Comparison of ENCODE assay signal across 8 cellular contexts in genomic region chr20:63536997-63537524, GRCh38. TPM values are rescaled to one million over a fixed set of nuclear protein-coding genes. Genes with fewer than 3 reads are reported as not detected.
DNase-seq lines count a peak whose midpoint lies in the region; ATAC-seq, FAIRE-seq and TF ChIP-seq lines count a peak whose summit lies in the region.

Gene PTK6, minus strand, starts transcription at chr20:63537376. Its CDS starts 62 bp downstream, at chr20:63537314.

- TF ChIP-seq CTCF in keratinocyte (optimal IDR thresholded peaks at IDR 0.05 in 1 of 3, IDR thresholded peaks at IDR 0.05 in 1 of 3, conservative IDR thresholded peaks at IDR 0.05 in 1 of 3; ENCODE audit: extremely low read depth in 1 of 3, insufficient read depth in 2 of 3, low read length in 3 of 3) (no peak), thoracic aorta (IDR thresholded peaks at IDR 0.05) (no peak)

- CTCF ChIA-PET in activated CD4-positive, alpha-beta T cell treated with anti-CD3 and anti-CD28 coated beads, Interleukin-2, amount 10 ng/mL, durations not matched to agents 7 days and 5 days (lab: Charles Lee) = interaction anchor here (0.6 to 4.2 kb wide), 56 partner anchors 8 to 749 kb away, joined by 3 to 41 read pairs (median 4); partner anchors contain the start of genes ARFRP1, FNDC11, GMEB2 and HELZ2

- H3K9ac ChIP-seq in keratinocyte (ENCODE audit: control insufficient read depth, extremely low read depth, insufficient read depth, low read length) = peak within 1 kb of the TSS; percentile 87

- dilution Hi-C loops in keratinocyte (cut with MboI; ENCODE audit: extremely low pct_ligation_motif_present, low sequenced_read_pairs) = no loop called here

- no peaks in the 10 kb centered on the region for H3K27me3 Mint-ChIP-seq in activated CD4-positive, alpha-beta T cell treated with anti-CD3 and anti-CD28 coated beads, Interleukin-2, amount 10 ng/mL, durations not matched to agents 7 days and 5 days
- H3K27me3 Mint-ChIP-seq in activated T-helper 17 cell treated with anti-CD3 and anti-CD28 coated beads, Interleukin-2, amount 50 U/mL, for 72 hours = peaks cover 2% of the 10 kb centered on the region

- H3K27ac ChIP-seq in keratinocyte (ENCODE audit: control insufficient read depth, insufficient read depth, low read length) (peak within 1 kb of the TSS; percentile 51), thoracic aorta (no peak within 1 kb of the TSS)

- H3K9me1 ChIP-seq in keratinocyte (ENCODE audit: control insufficient read depth, extremely low read depth, insufficient read depth, low read length) = no peaks in the 10 kb centered on the region

- H3K4me1 ChIP-seq in keratinocyte (ENCODE audit: control insufficient read depth, extremely low read depth, insufficient read depth, low read length) (peaks cover 31% of the 10 kb centered on the region), thoracic aorta (ENCODE audit: control insufficient read depth in 1 of 2, low read depth in 2 of 2) (peaks cover 0 to 5% of the 10 kb centered on the region in 2 donors)

- peak within 1 kb of the TSS; percentile 78 to 87 (median 86) for H3K4me3 ChIP-seq in keratinocyte (ENCODE audit: control insufficient read depth in 2 of 3, extremely low read depth in 1 of 3, insufficient read depth in 2 of 3, low read depth in 1 of 3, low read length in 3 of 3)
- H3K4me3 ChIP-seq in thoracic aorta = peak within 1 kb of the TSS; percentile 65

- ATAC-seq in HG03469 (IDR thresholded peaks at IDR 0.05; ENCODE audit: unreplicated experiment) = peak; percentile 5
- peak; percentile 44 for ATAC-seq in activated T-helper 17 cell treated with anti-CD3 and anti-CD28 coated beads, Interleukin-2, amount 50 U/mL, for 72 hours (replicated peaks)
- no peak for ATAC-seq in thoracic aorta (ENCODE audit: insufficient number of reproducible peaks, low FRiP score, low read depth)

- peak within 1 kb of the TSS; percentile 70 for H3K4me3 Mint-ChIP-seq in activated CD4-positive, alpha-beta T cell treated with anti-CD3 and anti-CD28 coated beads, Interleukin-2, amount 10 ng/mL, durations not matched to agents 7 days and 5 days
- peak within 1 kb of the TSS; percentile 67 for H3K4me3 Mint-ChIP-seq in activated T-helper 17 cell treated with anti-CD3 and anti-CD28 coated beads, Interleukin-2, amount 50 U/mL, for 72 hours

- H3K79me2 ChIP-seq in keratinocyte (ENCODE audit: control insufficient read depth, insufficient read depth, low read length) = peaks cover 10% of the 10 kb centered on the region

- FAIRE-seq in keratinocyte (lab: Jason Lieb, UNC) = no peak

- peak within 1 kb of the TSS; percentile 15 for H2AFZ ChIP-seq in keratinocyte (ENCODE audit: control insufficient read depth, low read length)

- POLR2A ChIA-PET in activated CD4-positive, alpha-beta T cell treated with anti-CD3 and anti-CD28 coated beads, Interleukin-2, amount 10 ng/mL, durations not matched to agents 7 days and 5 days (lab: Charles Lee) = no interaction called here

- H4K20me1 ChIP-seq in keratinocyte (ENCODE audit: control insufficient read depth, extremely low read depth, insufficient read depth, low read length) = peaks cover 5% of the 10 kb centered on the region

- no peaks in the 10 kb centered on the region for H3K27me3 ChIP-seq in keratinocyte (ENCODE audit: control insufficient read depth, extremely low read depth, insufficient read depth, low read length)
- H3K27me3 ChIP-seq in thoracic aorta (replicated peaks; ENCODE audit: insufficient read depth) = no peaks in the 10 kb centered on the region

- no peaks in the 10 kb centered on the region for H3K36me3 Mint-ChIP-seq in activated CD4-positive, alpha-beta T cell treated with anti-CD3 and anti-CD28 coated beads, Interleukin-2, amount 10 ng/mL, durations not matched to agents 7 days and 5 days (ENCODE audit: low read depth)
- H3K36me3 Mint-ChIP-seq in activated T-helper 17 cell treated with anti-CD3 and anti-CD28 coated beads, Interleukin-2, amount 50 U/mL, for 72 hours (ENCODE audit: low read depth) = no peaks in the 10 kb centered on the region

- DNase-seq in activated CD4-positive, alpha-beta T cell treated with anti-CD3 and anti-CD28 coated beads, Interleukin-2, amount 10 ng/mL, durations not matched to agents 7 days and 5 days = peak; percentile 43
- no peak for DNase-seq in activated CD4-positive, alpha-beta T cell treated with anti-CD3 and anti-CD28 coated beads, Interleukin-2, amount 50 U/mL, for 1 hour
- no peak for DNase-seq in keratinocyte (ENCODE audit: low read depth, low spot score)
- no peak for DNase-seq in thoracic aorta (ENCODE audit: low spot score)
- no peak for DNase-seq in NCI-H748 treated with DMSO at 0.1 percent for 48 hours (lab: John Stamatoyannopoulos, UW)
- DNase-seq in cerebellum (ENCODE audit: low spot score) = no peak

- peak within 1 kb of the TSS; percentile 80 for H3K4me2 ChIP-seq in keratinocyte (ENCODE audit: control insufficient read depth, extremely low read depth, insufficient read depth, low read depth, low read length)

- H3K4me1 Mint-ChIP-seq in activated CD4-positive, alpha-beta T cell treated with anti-CD3 and anti-CD28 coated beads, Interleukin-2, amount 10 ng/mL, durations not matched to agents 7 days and 5 days = peaks cover 12% of the 10 kb centered on the region
- peaks cover 2% of the 10 kb centered on the region for H3K4me1 Mint-ChIP-seq in activated T-helper 17 cell treated with anti-CD3 and anti-CD28 coated beads, Interleukin-2, amount 50 U/mL, for 72 hours

- no peaks in the 10 kb centered on the region for H3K9me3 Mint-ChIP-seq in activated CD4-positive, alpha-beta T cell treated with anti-CD3 and anti-CD28 coated beads, Interleukin-2, amount 10 ng/mL, durations not matched to agents 7 days and 5 days
- no peaks in the 10 kb centered on the region for H3K9me3 Mint-ChIP-seq in activated T-helper 17 cell treated with anti-CD3 and anti-CD28 coated beads, Interleukin-2, amount 50 U/mL, for 72 hours

- peaks cover under 1 to 6% of the 10 kb centered on the region in 2 experiments for H3K36me3 ChIP-seq in keratinocyte (ENCODE audit: control insufficient read depth in 2 of 2, extremely low read depth in 1 of 2, insufficient read depth in 2 of 2, low read length in 2 of 2)
- H3K36me3 ChIP-seq in thoracic aorta = no peaks in the 10 kb centered on the region

- no peaks in the 10 kb centered on the region for H3K9me3 ChIP-seq in keratinocyte (ENCODE audit: control insufficient read depth, low read depth, low read length)
- no peaks in the 10 kb centered on the region for H3K9me3 ChIP-seq in thoracic aorta

- H3K27ac Mint-ChIP-seq in activated CD4-positive, alpha-beta T cell treated with anti-CD3 and anti-CD28 coated beads, Interleukin-2, amount 10 ng/mL, durations not matched to agents 7 days and 5 days = peak within 1 kb of the TSS; percentile 90
- H3K27ac Mint-ChIP-seq in activated T-helper 17 cell treated with anti-CD3 and anti-CD28 coated beads, Interleukin-2, amount 50 U/mL, for 72 hours = peak within 1 kb of the TSS; percentile 86

RNA-seq across cellular contexts. Expression of gene PTK6, which starts in this region (rescaled TPM):
- total RNA-seq in activated CD4-positive, alpha-beta T cell treated with anti-CD3 and anti-CD28 coated beads, Interleukin-2, amount 10 ng/mL, durations not matched to agents 7 days and 5 days = under 1 TPM; 0.71 to 0.74 TPM
- total RNA-seq in activated T-helper 17 cell treated with anti-CD3 and anti-CD28 coated beads, Interleukin-2, amount 50 U/mL, for 72 hours = 1 to 10 TPM in 1 of 2 donors, under 1 TPM in 1; 0.69 to 1.9 TPM
- 28.5 to 38.9 TPM (median 37.0 TPM) in 3 replicates for polyA plus RNA-seq in keratinocyte
- 10.8 TPM for polyA plus RNA-seq in keratinocyte (2011; ENCODE audit: low read depth)
- 29.9 and 50.4 TPM in 2 replicates for polyA plus RNA-seq in keratinocyte (2011; cell fraction: cytosol; rRNA removed)
- 63.1 and 87.1 TPM in 2 replicates for polyA plus RNA-seq in keratinocyte (2011; cell fraction: nucleus; rRNA removed)
- 32.1 and 36.7 TPM in 2 replicates for polyA plus RNA-seq in keratinocyte (2012; ENCODE audit: low replicate concordance)
- 18.9 to 27.3 TPM (median 23.5 TPM) in 3 replicates for polyA minus RNA-seq in keratinocyte
- 51.6 TPM for polyA minus RNA-seq in keratinocyte (2011; cell fraction: cytosol; rRNA and poly(A)+ RNA removed)
- 26.2 and 30.3 TPM in 2 replicates for polyA minus RNA-seq in keratinocyte (2011; cell fraction: nucleus; rRNA and poly(A)+ RNA removed)
- total RNA-seq in thoracic aorta = under 1 TPM in 1 of 2 donors, not detected in 1; 0.56 TPM
- not detected for total RNA-seq in cerebellum

Comparison
In these comparisons a context has a peak if more than half of its experiments do, and no peak if none do; other contexts are left out.
1. Peak in DNase-seq in activated CD4-positive, alpha-beta T cell treated with anti-CD3 and anti-CD28 coated beads, Interleukin-2, amount 10 ng/mL, durations not matched to agents 7 days and 5 days; RNA of the gene not detected or under 1 TPM.